Comparison of ENCODE assay signal across 14 cellular contexts in the genomic region with DNA sequence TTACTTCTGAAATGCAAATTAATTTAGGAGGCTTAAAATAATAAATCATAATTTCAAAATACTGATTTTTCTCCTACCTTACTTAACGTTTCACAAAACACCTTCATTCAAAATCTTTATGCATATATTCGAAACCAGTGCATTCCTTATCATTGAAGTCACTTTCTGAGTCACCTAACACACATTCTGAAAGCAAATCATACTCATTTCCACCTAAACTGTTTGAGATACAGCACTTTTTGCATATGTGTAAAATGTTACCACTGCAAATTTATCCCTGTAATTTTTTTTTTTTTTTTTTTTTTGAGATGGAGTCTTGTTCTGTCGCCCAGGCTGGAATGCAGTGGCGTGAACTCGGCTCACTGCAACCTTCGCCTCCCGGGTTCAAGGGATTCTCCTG. TPM values are rescaled to one million over a fixed set of nuclear protein-coding genes. Genes with fewer than 3 reads are reported as not detected.
DNase-seq lines count a peak whose midpoint lies in the region; ATAC-seq and TF ChIP-seq lines count a peak whose summit lies in the region.
"Had no signal": no experiment of that assay in that cellular context is flagged by ENCODE, and none has a peak within 500 bp of the region (broad histone marks: within the 10 kb centered on the region; RNA-seq: fewer than 3 reads in every experiment).

No MANE protein-coding gene starts in this region.

- no peaks in the 10 kb centered on the region for H3K9me3 Mint-ChIP-seq in CD4-positive, CD25-positive, alpha-beta regulatory T cell
- no peaks in the 10 kb centered on the region for H3K9me3 Mint-ChIP-seq in type B pancreatic cell

- H3K36me3 ChIP-seq in CD4-positive, CD25-positive, alpha-beta regulatory T cell (ENCODE audit: control insufficient read depth, insufficient read depth, low read length): peaks cover 31% of the 10 kb centered on the region
- peaks cover 21% of the 10 kb centered on the region for H3K36me3 ChIP-seq in effector memory CD4-positive, alpha-beta T cell (ENCODE audit: control insufficient read depth, insufficient read depth, low read length)

- peak overlapping the region; percentile 23 to 87 (median 46) for H3K27ac Mint-ChIP-seq in CD4-positive, CD25-positive, alpha-beta regulatory T cell
- no peak overlapping the region for H3K27ac Mint-ChIP-seq in type B pancreatic cell

- H3K4me1 ChIP-seq in CD4-positive, CD25-positive, alpha-beta regulatory T cell (ENCODE audit: control insufficient read depth, insufficient read depth, low read length, poor library complexity, severe bottlenecking): peaks cover 21% of the 10 kb centered on the region
- no peaks in the 10 kb centered on the region for H3K4me1 ChIP-seq in effector memory CD4-positive, alpha-beta T cell (ENCODE audit: control insufficient read depth, insufficient read depth, low read length, poor library complexity, severe bottlenecking)

- peak overlapping the region; percentile 64 for H3K27ac ChIP-seq in CD4-positive, CD25-positive, alpha-beta regulatory T cell (ENCODE audit: insufficient read depth, low read length, poor library complexity, severe bottlenecking)
- no peak overlapping the region for H3K27ac ChIP-seq in effector memory CD4-positive, alpha-beta T cell (ENCODE audit: insufficient read depth, low read length, poor library complexity, severe bottlenecking)
- H3K27ac ChIP-seq: C4-2B had no signal

- no peaks in the 10 kb centered on the region for H3K9me3 ChIP-seq in CD4-positive, CD25-positive, alpha-beta regulatory T cell (ENCODE audit: control insufficient read depth in 2 of 2, low read length in 2 of 2)
- no peaks in the 10 kb centered on the region for H3K9me3 ChIP-seq in effector memory CD4-positive, alpha-beta T cell (ENCODE audit: control insufficient read depth, low read length)

- peaks cover 29% of the 10 kb centered on the region for H3K36me3 Mint-ChIP-seq in CD4-positive, CD25-positive, alpha-beta regulatory T cell
- H3K36me3 Mint-ChIP-seq in type B pancreatic cell: peaks cover 16% of the 10 kb centered on the region

- no peak for TF ChIP-seq CTCF in fibroblast of pulmonary artery (IDR thresholded peaks at IDR 0.05; ENCODE audit: low read length, missing control alignments)
- TF ChIP-seq CTCF in type B pancreatic cell (conservative IDR thresholded peaks at IDR 0.05): no peak

- ATAC-seq in CD4-positive, CD25-positive, alpha-beta regulatory T cell (ENCODE audit: low read depth in 2 of 2): peak in 1 of 2 donors; percentile 44
- peak; percentile 51 for ATAC-seq in GM21515 (IDR thresholded peaks at IDR 0.05; ENCODE audit: unreplicated experiment)
- peak; percentile 65 for ATAC-seq in SK-N-SH treated with all-trans-retinoic acid at 6 μM for 48 hours
- no peak for ATAC-seq in GM21619 (IDR thresholded peaks at IDR 0.05; ENCODE audit: unreplicated experiment)

- H3K4me3 Mint-ChIP-seq in CD4-positive, CD25-positive, alpha-beta regulatory T cell: peak overlapping the region; percentile 52 to 93 (median 66)
- H3K4me3 Mint-ChIP-seq in type B pancreatic cell: no peak overlapping the region

- H3K27me3 ChIP-seq in CD4-positive, CD25-positive, alpha-beta regulatory T cell (ENCODE audit: control insufficient read depth, insufficient read depth, low read length): no peaks in the 10 kb centered on the region
- H3K27me3 ChIP-seq in effector memory CD4-positive, alpha-beta T cell (replicated peaks; ENCODE audit: control insufficient read depth, insufficient read depth, low read length, poor library complexity, severe bottlenecking): no peaks in the 10 kb centered on the region

- no peaks in the 10 kb centered on the region for H3K27me3 Mint-ChIP-seq in CD4-positive, CD25-positive, alpha-beta regulatory T cell
- H3K27me3 Mint-ChIP-seq in type B pancreatic cell: no peaks in the 10 kb centered on the region

- peak in 2 of 3 donors; percentile 12 to 62 for DNase-seq in CD4-positive, CD25-positive, alpha-beta regulatory T cell
- DNase-seq in fibroblast of pulmonary artery (ENCODE audit: low read depth) (peak; percentile 41), type B pancreatic cell (ENCODE audit: extremely low spot score, unreplicated experiment) (no peak), HUDEP-2 (lab: John Stamatoyannopoulos, UW; ENCODE audit: unreplicated experiment in 76 of 76) (no peak)
- DNase-seq in effector memory CD4-positive, alpha-beta T cell: no peak
- DNase-seq: activated naive CD4-positive, alpha-beta T cell; islet precursor cell; NCI-H1105; nucleus accumbens; stimulated activated CD4-positive, alpha-beta T cell treated with anti-CD3 and anti-CD28 coated beads, Interleukin-2, amount 100 ng/mL, for 48 hours had no signal

- H3K4me1 Mint-ChIP-seq in CD4-positive, CD25-positive, alpha-beta regulatory T cell: peaks cover 22 to 59% (median 43%) of the 10 kb centered on the region in 4 donors
- H3K4me1 Mint-ChIP-seq in type B pancreatic cell (ENCODE audit: unreplicated experiment): no peaks in the 10 kb centered on the region

- H3K4me3 ChIP-seq in CD4-positive, CD25-positive, alpha-beta regulatory T cell (ENCODE audit: low read depth, low read length): peak overlapping the region; percentile 76
- H3K4me3 ChIP-seq in fibroblast of pulmonary artery (replicated peaks; ENCODE audit: low read depth, low read length): no peak overlapping the region
- H3K4me3 ChIP-seq in effector memory CD4-positive, alpha-beta T cell (ENCODE audit: insufficient read depth, low read depth, low read length, poor library complexity, severe bottlenecking): no peak overlapping the region

TF ChIP-seq in SK-N-SH treated with all-trans-retinoic acid at 6 μM for 48 hours, 23 proteins besides CTCF, POLR2A, EP300 and RAD21 (continues in another document):
- TF ChIP-seq ARNTL (CRISPR knock-in tag; IDR thresholded peaks at IDR 0.05; ENCODE audit: borderline replicate concordance, low read depth): no peak
- TF ChIP-seq TOX (CRISPR knock-in tag; IDR thresholded peaks at IDR 0.05; ENCODE audit: borderline replicate concordance): no peak
- no peak for TF ChIP-seq TCF4 (CRISPR knock-in tag; IDR thresholded peaks at IDR 0.05; ENCODE audit: borderline replicate concordance)
- no peak for TF ChIP-seq ZFP30 (CRISPR knock-in tag; IDR thresholded peaks at IDR 0.05)
- no peak for TF ChIP-seq RARB (CRISPR knock-in tag; IDR thresholded peaks at IDR 0.05)
- TF ChIP-seq, protein P1, sequence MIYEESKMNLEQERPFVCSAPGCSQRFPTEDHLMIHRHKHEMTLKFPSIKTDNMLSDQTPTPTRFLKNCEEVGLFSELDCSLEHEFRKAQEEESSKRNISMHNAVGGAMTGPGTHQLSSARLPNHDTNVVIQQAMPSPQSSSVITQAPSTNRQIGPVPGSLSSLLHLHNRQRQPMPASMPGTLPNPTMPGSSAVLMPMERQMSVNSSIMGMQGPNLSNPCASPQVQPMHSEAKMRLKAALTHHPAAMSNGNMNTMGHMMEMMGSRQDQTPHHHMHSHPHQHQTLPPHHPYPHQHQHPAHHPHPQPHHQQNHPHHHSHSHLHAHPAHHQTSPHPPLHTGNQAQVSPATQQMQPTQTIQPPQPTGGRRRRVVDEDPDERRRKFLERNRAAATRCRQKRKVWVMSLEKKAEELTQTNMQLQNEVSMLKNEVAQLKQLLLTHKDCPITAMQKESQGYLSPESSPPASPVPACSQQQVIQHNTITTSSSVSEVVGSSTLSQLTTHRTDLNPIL (CRISPR knock-in tag; IDR thresholded peaks at IDR 0.05; ENCODE audit: low read depth): no peak
- TF ChIP-seq CSDC2 (CRISPR knock-in tag; IDR thresholded peaks at IDR 0.05): no peak
- no peak for TF ChIP-seq SNAI2 (CRISPR knock-in tag; IDR thresholded peaks at IDR 0.05)
- TF ChIP-seq, protein P2, sequence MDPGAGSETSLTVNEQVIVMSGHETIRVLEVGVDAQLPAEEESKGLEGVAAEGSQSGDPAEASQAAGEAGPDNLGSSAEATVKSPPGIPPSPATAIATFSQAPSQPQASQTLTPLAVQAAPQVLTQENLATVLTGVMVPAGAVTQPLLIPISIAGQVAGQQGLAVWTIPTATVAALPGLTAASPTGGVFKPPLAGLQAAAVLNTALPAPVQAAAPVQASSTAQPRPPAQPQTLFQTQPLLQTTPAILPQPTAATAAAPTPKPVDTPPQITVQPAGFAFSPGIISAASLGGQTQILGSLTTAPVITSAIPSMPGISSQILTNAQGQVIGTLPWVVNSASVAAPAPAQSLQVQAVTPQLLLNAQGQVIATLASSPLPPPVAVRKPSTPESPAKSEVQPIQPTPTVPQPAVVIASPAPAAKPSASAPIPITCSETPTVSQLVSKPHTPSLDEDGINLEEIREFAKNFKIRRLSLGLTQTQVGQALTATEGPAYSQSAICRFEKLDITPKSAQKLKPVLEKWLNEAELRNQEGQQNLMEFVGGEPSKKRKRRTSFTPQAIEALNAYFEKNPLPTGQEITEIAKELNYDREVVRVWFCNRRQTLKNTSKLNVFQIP (CRISPR knock-in tag; IDR thresholded peaks at IDR 0.05; ENCODE audit: borderline replicate concordance, low read depth): no peak
- no peak for TF ChIP-seq ZFP3 (CRISPR knock-in tag; IDR thresholded peaks at IDR 0.05)
- TF ChIP-seq, protein P3, sequence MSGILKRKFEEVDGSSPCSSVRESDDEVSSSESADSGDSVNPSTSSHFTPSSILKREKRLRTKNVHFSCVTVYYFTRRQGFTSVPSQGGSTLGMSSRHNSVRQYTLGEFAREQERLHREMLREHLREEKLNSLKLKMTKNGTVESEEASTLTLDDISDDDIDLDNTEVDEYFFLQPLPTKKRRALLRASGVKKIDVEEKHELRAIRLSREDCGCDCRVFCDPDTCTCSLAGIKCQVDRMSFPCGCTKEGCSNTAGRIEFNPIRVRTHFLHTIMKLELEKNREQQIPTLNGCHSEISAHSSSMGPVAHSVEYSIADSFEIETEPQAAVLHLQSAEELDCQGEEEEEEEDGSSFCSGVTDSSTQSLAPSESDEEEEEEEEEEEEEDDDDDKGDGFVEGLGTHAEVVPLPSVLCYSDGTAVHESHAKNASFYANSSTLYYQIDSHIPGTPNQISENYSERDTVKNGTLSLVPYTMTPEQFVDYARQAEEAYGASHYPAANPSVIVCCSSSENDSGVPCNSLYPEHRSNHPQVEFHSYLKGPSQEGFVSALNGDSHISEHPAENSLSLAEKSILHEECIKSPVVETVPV (CRISPR knock-in tag; IDR thresholded peaks at IDR 0.05): no peak
- no peak for TF ChIP-seq PPARA (CRISPR knock-in tag; IDR thresholded peaks at IDR 0.05; ENCODE audit: borderline replicate concordance)
- no peak for TF ChIP-seq ZC3H10 (CRISPR knock-in tag; IDR thresholded peaks at IDR 0.05)
- no peak for TF ChIP-seq BACH2 (CRISPR knock-in tag; IDR thresholded peaks at IDR 0.05; ENCODE audit: borderline replicate concordance)
- no peak for TF ChIP-seq ESRRG (CRISPR knock-in tag; IDR thresholded peaks at IDR 0.05)
- no peak for TF ChIP-seq ZNF565 (CRISPR knock-in tag; conservative IDR thresholded peaks at IDR 0.05; ENCODE audit: low read depth)
- no peak for TF ChIP-seq ISL1 (CRISPR knock-in tag; IDR thresholded peaks at IDR 0.05)

RNA-seq across cellular contexts. Expression of a gene that starts 15.7 kb away (rescaled TPM):
- 42.4 TPM for total RNA-seq in CD4-positive, CD25-positive, alpha-beta regulatory T cell
- 10 to 100 TPM; 10.8 to 18.0 (median 11.0) TPM for polyA plus RNA-seq in CD4-positive, CD25-positive, alpha-beta regulatory T cell
- total RNA-seq in type B pancreatic cell (ENCODE audit: low replicate concordance): 34.8 and 42.4 TPM in 2 replicates

RNA-seq across cellular contexts. Expression of a gene that starts 46.8 kb away (rescaled TPM):
- total RNA-seq in CD4-positive, CD25-positive, alpha-beta regulatory T cell: 3.9 TPM
- polyA plus RNA-seq in CD4-positive, CD25-positive, alpha-beta regulatory T cell: under 1 TPM in 2 of 4 donors, not detected in 2; 0.13 to 0.14 TPM
- total RNA-seq in type B pancreatic cell (ENCODE audit: low replicate concordance): 1.8 and 2.8 TPM in 2 replicates

Comparison
In these comparisons a context has a peak if more than half of its experiments do, and no peak if none do; other contexts are left out.
1. DNase-seq: peak in CD4-positive, CD25-positive, alpha-beta regulatory T cell (2 of 3) and fibroblast of pulmonary artery (single experiment); none in type B pancreatic cell (single experiment), HUDEP-2 (0 of 76) and effector memory CD4-positive, alpha-beta T cell (0 of 3).